18 cellular contexts compared by ENCODE assay signal in the genomic region with DNA sequence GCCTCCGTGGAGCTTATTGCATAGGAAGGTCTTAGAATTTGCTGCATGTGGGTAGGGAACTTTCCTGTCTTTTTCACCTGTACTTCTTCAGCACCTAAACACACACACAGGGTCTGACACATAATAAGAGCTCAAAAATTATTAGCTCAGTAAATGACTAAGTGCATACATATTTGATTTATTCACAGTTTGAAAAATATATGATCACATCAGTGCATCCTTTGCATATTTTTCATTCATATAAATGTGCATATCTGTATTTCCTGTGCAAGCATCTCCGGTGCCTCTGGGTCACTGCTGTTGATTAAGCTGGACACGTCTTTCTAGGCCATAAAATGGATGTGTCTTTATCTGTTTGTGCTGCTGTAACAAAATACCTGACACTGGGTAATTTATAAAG.
A peak's percentile ranks its signal among the peaks of the same experiment; 100 is the strongest.
DNase-seq lines count a peak whose midpoint lies in the region; ATAC-seq, FAIRE-seq and TF ChIP-seq lines count a peak whose summit lies in the region.
"Had no signal": no experiment of that assay in that cellular context is flagged by ENCODE, and none has a peak within 500 bp of the region (broad histone marks: within the 10 kb centered on the region; RNA-seq: fewer than 3 reads in every experiment).

No MANE protein-coding gene starts in this region.

- peak; percentile 77 for ATAC-seq in PC-3
- no peak for ATAC-seq in stimulated activated memory B cell treated with anti-CD40 and anti-IgM and Interleukin-4, amounts not matched to agents 10 μg/mL and 1 μg/mL and 100 μg/mL, for 72 hours
- ATAC-seq in GM19455 (IDR thresholded peaks at IDR 0.05; ENCODE audit: unreplicated experiment) = no peak

- H3K27me3 Mint-ChIP-seq in stimulated activated memory B cell treated with anti-CD40 and anti-IgM and Interleukin-4, amounts not matched to agents 10 μg/mL and 1 μg/mL and 100 μg/mL, for 72 hours = no peaks in the 10 kb centered on the region
- H3K27me3 Mint-ChIP-seq: CD4-positive, CD25-positive, alpha-beta regulatory T cell; IgD-negative memory B cell had no signal

- H3K27ac Mint-ChIP-seq in stimulated activated memory B cell treated with anti-CD40 and anti-IgM and Interleukin-4, amounts not matched to agents 10 μg/mL and 1 μg/mL and 100 μg/mL, for 72 hours = no peak overlapping the region
- H3K27ac Mint-ChIP-seq: CD4-positive, CD25-positive, alpha-beta regulatory T cell had no signal

- no peaks in the 10 kb centered on the region for H3K9me3 Mint-ChIP-seq in stimulated activated memory B cell treated with anti-CD40 and anti-IgM and Interleukin-4, amounts not matched to agents 10 μg/mL and 1 μg/mL and 100 μg/mL, for 72 hours
- H3K9me3 Mint-ChIP-seq: IgD-negative memory B cell had no signal

- H3K4me1 ChIP-seq in PC-3 (ENCODE audit: insufficient read depth, low read length) (peaks cover 11% of the 10 kb centered on the region), kidney (ENCODE audit: control insufficient read depth in 1 of 2, insufficient read depth in 1 of 2, low read depth in 1 of 2, low read length in 2 of 2) (no peaks in the 10 kb centered on the region)

- no peaks in the 10 kb centered on the region for H4K20me1 ChIP-seq in PC-3 (ENCODE audit: low read length)

- CTCF ChIA-PET in PC-3 (lab: Charles Lee) = no interaction called here

- H3K9me3 ChIP-seq in PC-3 (ENCODE audit: low read length) (no peaks in the 10 kb centered on the region), kidney (ENCODE audit: control insufficient read depth in 1 of 2, low read length in 2 of 2) (no peaks in the 10 kb centered on the region)
- H3K9me3 ChIP-seq: BLaER1 treated with 17β-estradiol and CSF1 and Interleukin-3, amounts not matched to agents 10 nM and 100 nM had no signal

- H3K9ac ChIP-seq in PC-3 (ENCODE audit: low read length) (no peak overlapping the region), kidney (ENCODE audit: low read length in 2 of 2) (no peak overlapping the region)
- H3K9ac ChIP-seq: BLaER1 treated with 17β-estradiol and CSF1 and Interleukin-3, amounts not matched to agents 10 nM and 100 nM; GM23248 had no signal

- H3K79me2 ChIP-seq in PC-3 (ENCODE audit: low read length) = no peaks in the 10 kb centered on the region

- H3K4me3 ChIP-seq in PC-3 (ENCODE audit: low read length) = no peak overlapping the region
- no peak overlapping the region for H3K4me3 ChIP-seq in bronchial epithelial cell (ENCODE audit: low read depth, low read length)
- no peak overlapping the region for H3K4me3 ChIP-seq in kidney (ENCODE audit: low read length in 2 of 2)
- H3K4me3 ChIP-seq: BLaER1 treated with 17β-estradiol and CSF1 and Interleukin-3, amounts not matched to agents 10 nM and 100 nM; GM23248 had no signal

- H3K27me3 ChIP-seq in PC-3 (ENCODE audit: low read length) = no peaks in the 10 kb centered on the region
- H3K27me3 ChIP-seq in bronchial epithelial cell (ENCODE audit: control insufficient read depth, insufficient read depth, low read length) = no peaks in the 10 kb centered on the region
- H3K27me3 ChIP-seq: BLaER1 treated with 17β-estradiol and CSF1 and Interleukin-3, amounts not matched to agents 10 nM and 100 nM had no signal

- POLR2A ChIA-PET in PC-3 (lab: Charles Lee; ENCODE audit: unreplicated experiment) = no interaction called here

- TF ChIP-seq CTCF in PC-3 (conservative IDR thresholded peaks at IDR 0.05; ENCODE audit: low read depth, low read length) (no peak), bronchial epithelial cell (IDR thresholded peaks at IDR 0.05; ENCODE audit: insufficient read depth, low read length, severe bottlenecking) (no peak), kidney (IDR thresholded peaks at IDR 0.05; ENCODE audit: borderline replicate concordance, extremely low read depth, insufficient read depth) (no peak)

- BruUV-seq in PC-3 (replicated peaks; lab: Mats Ljungman, UMichigan) = no TSS peak

- intact Hi-C loops in PC-3 (cut with micrococcal nuclease) (no loop called here), kidney (cut with DNase I) (no loop called here)

- H3K9me2 ChIP-seq in PC-3 (replicated peaks; ENCODE audit: low read length) = no peaks in the 10 kb centered on the region

- peaks cover 42% of the 10 kb centered on the region for H3K36me3 Mint-ChIP-seq in stimulated activated memory B cell treated with anti-CD40 and anti-IgM and Interleukin-4, amounts not matched to agents 10 μg/mL and 1 μg/mL and 100 μg/mL, for 72 hours
- H3K36me3 Mint-ChIP-seq: CD4-positive, CD25-positive, alpha-beta regulatory T cell; IgD-negative memory B cell had no signal

- H3K36me3 ChIP-seq in PC-3 (ENCODE audit: low read depth, low read length) (no peaks in the 10 kb centered on the region), bronchial epithelial cell (ENCODE audit: control insufficient read depth, insufficient read depth, low read length) (no peaks in the 10 kb centered on the region), kidney (ENCODE audit: control insufficient read depth in 1 of 2, insufficient read depth in 2 of 2, low read length in 2 of 2) (no peaks in the 10 kb centered on the region)

- no peak for FAIRE-seq in bronchial epithelial cell (lab: Jason Lieb, UNC)
- FAIRE-seq in kidney (lab: Jason Lieb, UNC) = no peak
- FAIRE-seq: GM12892, GM19239, H54 had no signal

- no peak overlapping the region for H3K27ac ChIP-seq in PC-3 (ENCODE audit: low read length)
- no peak overlapping the region for H3K27ac ChIP-seq in kidney (ENCODE audit: low read depth in 2 of 2, low read length in 2 of 2)
- H3K27ac ChIP-seq: BLaER1 treated with 17β-estradiol and CSF1 and Interleukin-3, amounts not matched to agents 10 nM and 100 nM; GM23248 had no signal

- DNase-seq in ELR (ENCODE audit: low read depth) (peak; percentile 24), PC-3 (peak; percentile 47), bronchial epithelial cell (ENCODE audit: low read depth) (peak; percentile 13), kidney (no peak), SW 1271 (lab: John Stamatoyannopoulos, UW) (no peak)
- DNase-seq: ACHN; CD4-positive, CD25-positive, alpha-beta regulatory T cell; DMS53; GDM1; GM23248; KG1 had no signal

- H3K4me3 Mint-ChIP-seq in stimulated activated memory B cell treated with anti-CD40 and anti-IgM and Interleukin-4, amounts not matched to agents 10 μg/mL and 1 μg/mL and 100 μg/mL, for 72 hours = no peak overlapping the region
- H3K4me3 Mint-ChIP-seq: CD4-positive, CD25-positive, alpha-beta regulatory T cell; IgD-negative memory B cell had no signal

- H3K4me2 ChIP-seq in PC-3 (ENCODE audit: low read length) = 0 out of 2 replicates have a peak overlapping the region, but pooled peaks have one; percentile 10
- H3K4me2 ChIP-seq: BLaER1 treated with 17β-estradiol and CSF1 and Interleukin-3, amounts not matched to agents 10 nM and 100 nM had no signal

- peaks cover 4% of the 10 kb centered on the region for H3F3A ChIP-seq in PC-3 (ENCODE audit: low read length, unreplicated experiment)

- peaks cover 10% of the 10 kb centered on the region for H3K4me1 Mint-ChIP-seq in stimulated activated memory B cell treated with anti-CD40 and anti-IgM and Interleukin-4, amounts not matched to agents 10 μg/mL and 1 μg/mL and 100 μg/mL, for 72 hours
- H3K4me1 Mint-ChIP-seq: CD4-positive, CD25-positive, alpha-beta regulatory T cell had no signal

- no peak overlapping the region for H2AFZ ChIP-seq in PC-3 (ENCODE audit: low read length)
- H2AFZ ChIP-seq: GM23248 had no signal

Comparison
In these comparisons a context has a peak if more than half of its experiments do, and no peak if none do; other contexts are left out.
1. DNase-seq: peak in ELR (single experiment), PC-3 (single experiment) and bronchial epithelial cell (single experiment); none in kidney (single experiment) and SW 1271 (0 of 2).